1 cellular context compared by ENCODE assay signal in the genomic region with DNA sequence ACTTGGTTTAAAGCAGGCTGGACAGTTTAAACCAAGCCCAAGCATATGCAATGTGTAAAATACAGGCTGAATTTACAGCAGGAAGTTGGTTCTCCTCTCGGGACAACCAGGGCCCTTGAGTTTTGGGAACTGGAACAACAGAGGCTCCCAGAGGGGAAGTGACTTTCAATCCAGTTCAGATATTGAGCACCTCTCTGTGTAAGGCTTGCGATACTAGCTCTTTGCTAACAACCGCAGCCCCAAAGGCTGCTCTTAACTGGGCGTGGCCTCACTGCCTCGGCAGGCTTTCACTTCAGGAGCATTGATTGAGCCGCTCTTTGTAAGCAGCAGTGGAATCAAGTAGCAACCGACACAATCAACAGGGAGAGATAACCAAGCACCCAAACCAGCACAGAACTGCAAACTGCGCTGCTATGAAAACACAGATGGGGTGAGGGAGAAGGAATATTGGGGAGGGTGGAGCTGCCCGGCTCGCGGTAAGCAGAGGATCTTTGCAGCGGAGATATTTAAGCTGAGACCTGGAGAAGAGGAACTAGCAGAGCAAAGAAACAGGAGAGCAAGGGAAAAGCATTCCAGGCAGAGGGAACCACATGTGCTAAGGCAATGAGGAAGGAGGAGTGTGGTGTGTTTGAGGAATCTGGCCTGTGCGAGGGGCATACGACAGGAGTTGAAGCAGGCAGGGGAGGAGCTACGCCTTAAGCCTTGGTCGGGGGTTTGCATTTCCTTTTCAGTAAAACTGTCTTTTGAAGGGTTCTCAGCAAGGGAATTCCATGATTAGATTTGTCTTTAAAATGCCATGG.
TF ChIP-seq lines count a peak whose summit lies in the region.

No MANE protein-coding gene starts in this region.

TF ChIP-seq in HepG2, 621 proteins besides CTCF, POLR2A, EP300 and RAD21 (continued from another document and continues in another):
- TF ChIP-seq, protein P1, sequence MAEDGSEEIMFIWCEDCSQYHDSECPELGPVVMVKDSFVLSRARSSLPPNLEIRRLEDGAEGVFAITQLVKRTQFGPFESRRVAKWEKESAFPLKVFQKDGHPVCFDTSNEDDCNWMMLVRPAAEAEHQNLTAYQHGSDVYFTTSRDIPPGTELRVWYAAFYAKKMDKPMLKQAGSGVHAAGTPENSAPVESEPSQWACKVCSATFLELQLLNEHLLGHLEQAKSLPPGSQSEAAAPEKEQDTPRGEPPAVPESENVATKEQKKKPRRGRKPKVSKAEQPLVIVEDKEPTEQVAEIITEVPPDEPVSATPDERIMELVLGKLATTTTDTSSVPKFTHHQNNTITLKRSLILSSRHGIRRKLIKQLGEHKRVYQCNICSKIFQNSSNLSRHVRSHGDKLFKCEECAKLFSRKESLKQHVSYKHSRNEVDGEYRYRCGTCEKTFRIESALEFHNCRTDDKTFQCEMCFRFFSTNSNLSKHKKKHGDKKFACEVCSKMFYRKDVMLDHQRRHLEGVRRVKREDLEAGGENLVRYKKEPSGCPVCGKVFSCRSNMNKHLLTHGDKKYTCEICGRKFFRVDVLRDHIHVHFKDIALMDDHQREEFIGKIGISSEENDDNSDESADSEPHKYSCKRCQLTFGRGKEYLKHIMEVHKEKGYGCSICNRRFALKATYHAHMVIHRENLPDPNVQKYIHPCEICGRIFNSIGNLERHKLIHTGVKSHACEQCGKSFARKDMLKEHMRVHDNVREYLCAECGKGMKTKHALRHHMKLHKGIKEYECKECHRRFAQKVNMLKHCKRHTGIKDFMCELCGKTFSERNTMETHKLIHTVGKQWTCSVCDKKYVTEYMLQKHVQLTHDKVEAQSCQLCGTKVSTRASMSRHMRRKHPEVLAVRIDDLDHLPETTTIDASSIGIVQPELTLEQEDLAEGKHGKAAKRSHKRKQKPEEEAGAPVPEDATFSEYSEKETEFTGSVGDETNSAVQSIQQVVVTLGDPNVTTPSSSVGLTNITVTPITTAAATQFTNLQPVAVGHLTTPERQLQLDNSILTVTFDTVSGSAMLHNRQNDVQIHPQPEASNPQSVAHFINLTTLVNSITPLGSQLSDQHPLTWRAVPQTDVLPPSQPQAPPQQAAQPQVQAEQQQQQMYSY (CRISPR knock-in tag; IDR thresholded peaks at IDR 0.05), result peak; percentile 56; the same call in 1 of the 2 replicates
- TF ChIP-seq, protein P2, sequence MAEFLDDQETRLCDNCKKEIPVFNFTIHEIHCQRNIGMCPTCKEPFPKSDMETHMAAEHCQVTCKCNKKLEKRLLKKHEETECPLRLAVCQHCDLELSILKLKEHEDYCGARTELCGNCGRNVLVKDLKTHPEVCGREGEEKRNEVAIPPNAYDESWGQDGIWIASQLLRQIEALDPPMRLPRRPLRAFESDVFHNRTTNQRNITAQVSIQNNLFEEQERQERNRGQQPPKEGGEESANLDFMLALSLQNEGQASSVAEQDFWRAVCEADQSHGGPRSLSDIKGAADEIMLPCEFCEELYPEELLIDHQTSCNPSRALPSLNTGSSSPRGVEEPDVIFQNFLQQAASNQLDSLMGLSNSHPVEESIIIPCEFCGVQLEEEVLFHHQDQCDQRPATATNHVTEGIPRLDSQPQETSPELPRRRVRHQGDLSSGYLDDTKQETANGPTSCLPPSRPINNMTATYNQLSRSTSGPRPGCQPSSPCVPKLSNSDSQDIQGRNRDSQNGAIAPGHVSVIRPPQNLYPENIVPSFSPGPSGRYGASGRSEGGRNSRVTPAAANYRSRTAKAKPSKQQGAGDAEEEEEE (CRISPR knock-in tag; IDR thresholded peaks at IDR 0.05; ENCODE audit: borderline replicate concordance), result no peak
- TF ChIP-seq ZBTB8A (CRISPR knock-in tag; IDR thresholded peaks at IDR 0.05; ENCODE audit: borderline replicate concordance, low read depth) (no peak), NONO (IDR thresholded peaks at IDR 0.05) (no peak), NONO (CRISPR knock-in tag; conservative IDR thresholded peaks at IDR 0.05) (no peak), ZNF333 (CRISPR knock-in tag; IDR thresholded peaks at IDR 0.05; ENCODE audit: borderline replicate concordance) (no peak), ZNF646 (CRISPR knock-in tag; IDR thresholded peaks at IDR 0.05) (no peak), SNAPC2 (CRISPR knock-in tag; IDR thresholded peaks at IDR 0.05) (0 out of 2 replicates have a peak, but pooled peaks have one; percentile 42), HINFP (CRISPR knock-in tag; IDR thresholded peaks at IDR 0.05; ENCODE audit: low read depth) (no peak), ZFP82 (CRISPR knock-in tag; IDR thresholded peaks at IDR 0.05; ENCODE audit: borderline replicate concordance) (no peak), ZNF317 (CRISPR knock-in tag; IDR thresholded peaks at IDR 0.05) (no peak; the same call in 1 of the 2 replicates), ZNF773 (CRISPR knock-in tag; IDR thresholded peaks at IDR 0.05; ENCODE audit: borderline replicate concordance) (no peak), SOX13 (IDR thresholded peaks at IDR 0.05) (no peak), SOX13 (CRISPR knock-in tag; conservative IDR thresholded peaks at IDR 0.05 in 1 of 2, IDR thresholded peaks at IDR 0.05 in 1 of 2) (no peak), POLR2G (IDR thresholded peaks at IDR 0.05; ENCODE audit: low read depth, low read length) (peak; percentile 48)
- TF ChIP-seq, protein P3, sequence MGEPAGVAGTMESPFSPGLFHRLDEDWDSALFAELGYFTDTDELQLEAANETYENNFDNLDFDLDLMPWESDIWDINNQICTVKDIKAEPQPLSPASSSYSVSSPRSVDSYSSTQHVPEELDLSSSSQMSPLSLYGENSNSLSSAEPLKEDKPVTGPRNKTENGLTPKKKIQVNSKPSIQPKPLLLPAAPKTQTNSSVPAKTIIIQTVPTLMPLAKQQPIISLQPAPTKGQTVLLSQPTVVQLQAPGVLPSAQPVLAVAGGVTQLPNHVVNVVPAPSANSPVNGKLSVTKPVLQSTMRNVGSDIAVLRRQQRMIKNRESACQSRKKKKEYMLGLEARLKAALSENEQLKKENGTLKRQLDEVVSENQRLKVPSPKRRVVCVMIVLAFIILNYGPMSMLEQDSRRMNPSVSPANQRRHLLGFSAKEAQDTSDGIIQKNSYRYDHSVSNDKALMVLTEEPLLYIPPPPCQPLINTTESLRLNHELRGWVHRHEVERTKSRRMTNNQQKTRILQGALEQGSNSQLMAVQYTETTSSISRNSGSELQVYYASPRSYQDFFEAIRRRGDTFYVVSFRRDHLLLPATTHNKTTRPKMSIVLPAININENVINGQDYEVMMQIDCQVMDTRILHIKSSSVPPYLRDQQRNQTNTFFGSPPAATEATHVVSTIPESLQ (CRISPR knock-in tag; conservative IDR thresholded peaks at IDR 0.05), result no peak
- TF ChIP-seq, protein P4, sequence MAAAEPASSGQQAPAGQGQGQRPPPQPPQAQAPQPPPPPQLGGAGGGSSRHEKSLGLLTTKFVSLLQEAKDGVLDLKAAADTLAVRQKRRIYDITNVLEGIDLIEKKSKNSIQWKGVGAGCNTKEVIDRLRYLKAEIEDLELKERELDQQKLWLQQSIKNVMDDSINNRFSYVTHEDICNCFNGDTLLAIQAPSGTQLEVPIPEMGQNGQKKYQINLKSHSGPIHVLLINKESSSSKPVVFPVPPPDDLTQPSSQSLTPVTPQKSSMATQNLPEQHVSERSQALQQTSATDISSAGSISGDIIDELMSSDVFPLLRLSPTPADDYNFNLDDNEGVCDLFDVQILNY (CRISPR knock-in tag; conservative IDR thresholded peaks at IDR 0.05), result no peak
- TF ChIP-seq, protein P5, sequence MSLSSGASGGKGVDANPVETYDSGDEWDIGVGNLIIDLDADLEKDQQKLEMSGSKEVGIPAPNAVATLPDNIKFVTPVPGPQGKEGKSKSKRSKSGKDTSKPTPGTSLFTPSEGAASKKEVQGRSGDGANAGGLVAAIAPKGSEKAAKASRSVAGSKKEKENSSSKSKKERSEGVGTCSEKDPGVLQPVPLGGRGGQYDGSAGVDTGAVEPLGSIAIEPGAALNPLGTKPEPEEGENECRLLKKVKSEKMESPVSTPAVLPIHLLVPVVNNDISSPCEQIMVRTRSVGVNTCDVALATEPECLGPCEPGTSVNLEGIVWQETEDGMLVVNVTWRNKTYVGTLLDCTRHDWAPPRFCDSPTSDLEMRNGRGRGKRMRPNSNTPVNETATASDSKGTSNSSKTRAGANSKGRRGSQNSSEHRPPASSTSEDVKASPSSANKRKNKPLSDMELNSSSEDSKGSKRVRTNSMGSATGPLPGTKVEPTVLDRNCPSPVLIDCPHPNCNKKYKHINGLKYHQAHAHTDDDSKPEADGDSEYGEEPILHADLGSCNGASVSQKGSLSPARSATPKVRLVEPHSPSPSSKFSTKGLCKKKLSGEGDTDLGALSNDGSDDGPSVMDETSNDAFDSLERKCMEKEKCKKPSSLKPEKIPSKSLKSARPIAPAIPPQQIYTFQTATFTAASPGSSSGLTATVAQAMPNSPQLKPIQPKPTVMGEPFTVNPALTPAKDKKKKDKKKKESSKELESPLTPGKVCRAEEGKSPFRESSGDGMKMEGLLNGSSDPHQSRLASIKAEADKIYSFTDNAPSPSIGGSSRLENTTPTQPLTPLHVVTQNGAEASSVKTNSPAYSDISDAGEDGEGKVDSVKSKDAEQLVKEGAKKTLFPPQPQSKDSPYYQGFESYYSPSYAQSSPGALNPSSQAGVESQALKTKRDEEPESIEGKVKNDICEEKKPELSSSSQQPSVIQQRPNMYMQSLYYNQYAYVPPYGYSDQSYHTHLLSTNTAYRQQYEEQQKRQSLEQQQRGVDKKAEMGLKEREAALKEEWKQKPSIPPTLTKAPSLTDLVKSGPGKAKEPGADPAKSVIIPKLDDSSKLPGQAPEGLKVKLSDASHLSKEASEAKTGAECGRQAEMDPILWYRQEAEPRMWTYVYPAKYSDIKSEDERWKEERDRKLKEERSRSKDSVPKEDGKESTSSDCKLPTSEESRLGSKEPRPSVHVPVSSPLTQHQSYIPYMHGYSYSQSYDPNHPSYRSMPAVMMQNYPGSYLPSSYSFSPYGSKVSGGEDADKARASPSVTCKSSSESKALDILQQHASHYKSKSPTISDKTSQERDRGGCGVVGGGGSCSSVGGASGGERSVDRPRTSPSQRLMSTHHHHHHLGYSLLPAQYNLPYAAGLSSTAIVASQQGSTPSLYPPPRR (CRISPR knock-in tag; IDR thresholded peaks at IDR 0.05; ENCODE audit: borderline replicate concordance), result no peak
- TF ChIP-seq, protein P6, sequence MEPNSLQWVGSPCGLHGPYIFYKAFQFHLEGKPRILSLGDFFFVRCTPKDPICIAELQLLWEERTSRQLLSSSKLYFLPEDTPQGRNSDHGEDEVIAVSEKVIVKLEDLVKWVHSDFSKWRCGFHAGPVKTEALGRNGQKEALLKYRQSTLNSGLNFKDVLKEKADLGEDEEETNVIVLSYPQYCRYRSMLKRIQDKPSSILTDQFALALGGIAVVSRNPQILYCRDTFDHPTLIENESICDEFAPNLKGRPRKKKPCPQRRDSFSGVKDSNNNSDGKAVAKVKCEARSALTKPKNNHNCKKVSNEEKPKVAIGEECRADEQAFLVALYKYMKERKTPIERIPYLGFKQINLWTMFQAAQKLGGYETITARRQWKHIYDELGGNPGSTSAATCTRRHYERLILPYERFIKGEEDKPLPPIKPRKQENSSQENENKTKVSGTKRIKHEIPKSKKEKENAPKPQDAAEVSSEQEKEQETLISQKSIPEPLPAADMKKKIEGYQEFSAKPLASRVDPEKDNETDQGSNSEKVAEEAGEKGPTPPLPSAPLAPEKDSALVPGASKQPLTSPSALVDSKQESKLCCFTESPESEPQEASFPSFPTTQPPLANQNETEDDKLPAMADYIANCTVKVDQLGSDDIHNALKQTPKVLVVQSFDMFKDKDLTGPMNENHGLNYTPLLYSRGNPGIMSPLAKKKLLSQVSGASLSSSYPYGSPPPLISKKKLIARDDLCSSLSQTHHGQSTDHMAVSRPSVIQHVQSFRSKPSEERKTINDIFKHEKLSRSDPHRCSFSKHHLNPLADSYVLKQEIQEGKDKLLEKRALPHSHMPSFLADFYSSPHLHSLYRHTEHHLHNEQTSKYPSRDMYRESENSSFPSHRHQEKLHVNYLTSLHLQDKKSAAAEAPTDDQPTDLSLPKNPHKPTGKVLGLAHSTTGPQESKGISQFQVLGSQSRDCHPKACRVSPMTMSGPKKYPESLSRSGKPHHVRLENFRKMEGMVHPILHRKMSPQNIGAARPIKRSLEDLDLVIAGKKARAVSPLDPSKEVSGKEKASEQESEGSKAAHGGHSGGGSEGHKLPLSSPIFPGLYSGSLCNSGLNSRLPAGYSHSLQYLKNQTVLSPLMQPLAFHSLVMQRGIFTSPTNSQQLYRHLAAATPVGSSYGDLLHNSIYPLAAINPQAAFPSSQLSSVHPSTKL (CRISPR knock-in tag; IDR thresholded peaks at IDR 0.05), result no peak
